In the genomic region with DNA sequence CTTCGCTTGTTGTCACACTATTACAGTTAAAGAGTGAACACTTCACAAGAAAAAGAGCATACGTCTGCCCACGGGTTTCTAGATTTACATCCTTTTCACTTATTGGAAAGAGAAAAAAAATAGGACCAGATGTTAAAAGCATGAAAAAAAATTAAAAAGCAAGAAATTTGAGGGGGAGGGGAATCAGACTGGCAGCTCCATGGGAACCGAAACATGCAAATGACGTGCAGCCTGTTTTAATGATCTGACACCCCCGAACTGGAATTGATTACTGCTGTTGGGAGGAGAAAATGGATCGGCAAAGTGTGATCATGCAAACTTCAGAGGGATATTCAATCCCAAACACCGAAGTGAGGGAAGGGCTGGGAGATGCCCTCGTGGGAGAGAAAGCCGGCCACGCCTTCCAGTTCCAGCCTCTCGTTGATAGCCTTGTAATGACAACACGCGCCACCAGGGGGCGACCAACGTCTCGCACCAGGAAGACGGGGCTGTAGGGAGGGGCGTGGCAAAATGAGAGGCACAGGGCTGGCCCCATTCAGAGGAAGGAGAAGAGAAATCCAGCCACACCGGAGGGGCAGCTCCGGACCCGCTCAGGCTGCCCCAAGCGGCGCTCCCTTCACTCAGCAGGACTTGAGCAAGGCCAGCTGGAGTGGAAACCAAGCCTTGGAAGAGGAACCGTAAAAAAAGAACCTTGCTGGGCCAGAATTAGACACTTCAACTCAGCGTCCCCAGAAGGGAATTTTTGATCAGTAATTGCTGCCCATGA, we compare ENCODE assay signal across 8 cellular contexts. TPM values are rescaled to one million over a fixed set of nuclear protein-coding genes. Genes with fewer than 3 reads are reported as not detected.
DNase-seq lines count a peak whose midpoint lies in the region; ATAC-seq and TF ChIP-seq lines count a peak whose summit lies in the region.

No MANE protein-coding gene starts in this region.

- H3K27me3 Mint-ChIP-seq in type B pancreatic cell: peaks cover 20% of the 10 kb centered on the region

- peak; percentile 95 for ATAC-seq in HG02623 (IDR thresholded peaks at IDR 0.05; ENCODE audit: unreplicated experiment)
- peak; percentile 99 for ATAC-seq in activated naive CD4-positive, alpha-beta T cell treated with anti-CD3 and anti-CD28 coated beads, Interleukin-2, amount 50 U/mL, for 72 hours
- peak; percentile 97 for ATAC-seq in Right ventricle myocardium inferior

- peaks cover 36% of the 10 kb centered on the region for H3K4me1 Mint-ChIP-seq in type B pancreatic cell (ENCODE audit: unreplicated experiment)

- H3K4me3 Mint-ChIP-seq in type B pancreatic cell: peak overlapping the region; percentile 74

- H3K9me3 Mint-ChIP-seq in activated naive CD4-positive, alpha-beta T cell treated with anti-CD3 and anti-CD28 coated beads, Interleukin-2, amount 50 U/mL, for 72 hours: no peaks in the 10 kb centered on the region
- no peaks in the 10 kb centered on the region for H3K9me3 Mint-ChIP-seq in type B pancreatic cell

- peak; percentile 94 for DNase-seq in NB4 (ENCODE audit: low read depth)
- peak; percentile 87 for DNase-seq in SKM-1 treated with dmso at 0.1 percent for 144 hours (lab: John Stamatoyannopoulos, UW; ENCODE audit: unreplicated experiment)
- peak; percentile 88 to 95 for DNase-seq in activated naive CD4-positive, alpha-beta T cell treated with anti-CD3 and anti-CD28 coated beads, Interleukin-2, amount 50 U/mL, for 72 hours (ENCODE audit: low spot score in 2 of 2)
- DNase-seq in Right ventricle myocardium inferior (ENCODE audit: missing footprints): peak; percentile 98
- DNase-seq in pons (ENCODE audit: low spot score): peak; percentile 85
- peak; percentile 96 for DNase-seq in type B pancreatic cell (ENCODE audit: extremely low spot score, unreplicated experiment)

- no peak overlapping the region for H3K4me3 ChIP-seq in NB4 (ENCODE audit: low read depth, low read length)

- intact Hi-C loops in Right ventricle myocardium inferior (cut with DNase I): loop anchor here (1.0 kb wide), 1 partner anchor 431 kb away; no protein-coding TSS in a partner anchor

- no peaks in the 10 kb centered on the region for H3K36me3 Mint-ChIP-seq in activated naive CD4-positive, alpha-beta T cell treated with anti-CD3 and anti-CD28 coated beads, Interleukin-2, amount 50 U/mL, for 72 hours
- no peaks in the 10 kb centered on the region for H3K36me3 Mint-ChIP-seq in type B pancreatic cell

- TF ChIP-seq CTCF in GM12873 (IDR thresholded peaks at IDR 0.05; ENCODE audit: insufficient read depth, low read depth, low read length, missing control alignments): peak; percentile 91
- TF ChIP-seq CTCF in NB4 (IDR thresholded peaks at IDR 0.05; ENCODE audit: low read depth, low read length): peak; percentile 47
- peak; percentile 96 for TF ChIP-seq CTCF in type B pancreatic cell (conservative IDR thresholded peaks at IDR 0.05)

- peak overlapping the region; percentile 48 to 80 for H3K27ac Mint-ChIP-seq in activated naive CD4-positive, alpha-beta T cell treated with anti-CD3 and anti-CD28 coated beads, Interleukin-2, amount 50 U/mL, for 72 hours
- H3K27ac Mint-ChIP-seq in type B pancreatic cell: peak overlapping the region; percentile 39

- no peak for TF ChIP-seq POLR2A in NB4 (IDR thresholded peaks at IDR 0.05; ENCODE audit: extremely low read depth, insufficient read length)

RNA-seq across cellular contexts. Expression of gene SYT13, which starts 53.8 kb away (rescaled TPM):
- total RNA-seq in activated naive CD4-positive, alpha-beta T cell treated with anti-CD3 and anti-CD28 coated beads, Interleukin-2, amount 50 U/mL, for 72 hours: not detected
- total RNA-seq in Right ventricle myocardium inferior (7.0 TPM), type B pancreatic cell (ENCODE audit: low replicate concordance) (17.4 and 36.4 TPM in 2 replicates)
